Comparison of ENCODE assay signal across 10 cellular contexts in genomic region chr22:26648761-26649363, GRCh38. TPM values are rescaled to one million over a fixed set of nuclear protein-coding genes. Genes with fewer than 3 reads are reported as not detected.
DNase-seq lines count a peak whose midpoint lies in the region; ATAC-seq and TF ChIP-seq lines count a peak whose summit lies in the region.
"Had no signal": no experiment of that assay in that cellular context is flagged by ENCODE, and none has a peak within 500 bp of the region (broad histone marks: within the 10 kb centered on the region; RNA-seq: fewer than 3 reads in every experiment).

No MANE protein-coding gene starts in this region.

- H3K9me3 ChIP-seq in SK-N-SH, result no peaks in the 10 kb centered on the region
- no peaks in the 10 kb centered on the region for H3K9me3 ChIP-seq in iPS-15b (ENCODE audit: control insufficient read depth, insufficient read depth, low read length)
- H3K9me3 ChIP-seq in adrenal gland (replicated peaks in 1 of 3), result no peaks in the 10 kb centered on the region

- H3K9me2 ChIP-seq in SK-N-SH, result no peaks in the 10 kb centered on the region

- DNase-seq in CD1c-positive myeloid dendritic cell (ENCODE audit: extremely low spot score) (peak; percentile 50), GDM1 (lab: John Stamatoyannopoulos, UW) (peak; percentile 26), SK-N-SH (peak; percentile 41), iPS-NIHi7 (ENCODE audit: extremely low spot score) (no peak), adrenal gland (no peak), foreskin keratinocyte (no peak)

- WGBS in SK-N-SH (ENCODE audit: low lambda C conversion rate), result 86% methylated on average over 4 of the region's 4 CpGs
- 45 to 68% (median 47%) methylated on average over 4 of the region's 4 CpGs for WGBS in adrenal gland, 4 donors

- peak overlapping the region in 1 of 2 experiments; percentile 25; a peak in 1 of 4 replicates for H3K27ac ChIP-seq in SK-N-SH (ENCODE audit: low read depth in 2 of 2, low read length in 1 of 2)
- H3K27ac ChIP-seq in adrenal gland, result peak overlapping the region in 1 of 5 donors; percentile 52
- H3K27ac ChIP-seq in foreskin keratinocyte, result no peak overlapping the region
- H3K27ac ChIP-seq: SK-N-MC had no signal

- intact Hi-C loops in adrenal gland (cut with DNase I), result no loop called here

- peaks cover 32% of the 10 kb centered on the region for H3K27me3 ChIP-seq in SK-N-SH (ENCODE audit: insufficient read depth)
- no peaks in the 10 kb centered on the region for H3K27me3 ChIP-seq in iPS-15b (ENCODE audit: control insufficient read depth, insufficient read depth, low read length)
- peaks cover 6% of the 10 kb centered on the region for H3K27me3 ChIP-seq in adrenal gland
- peaks cover 74% of the 10 kb centered on the region for H3K27me3 ChIP-seq in foreskin keratinocyte

- no peak for ATAC-seq in GM19023 (IDR thresholded peaks at IDR 0.05; ENCODE audit: unreplicated experiment)
- no peak for ATAC-seq in foreskin keratinocyte

- H3K4me1 ChIP-seq in SK-N-SH (ENCODE audit: control insufficient read depth in 1 of 2, insufficient read depth in 2 of 2, low read depth in 1 of 2, low read length in 1 of 2) (peaks cover 10 to 36% of the 10 kb centered on the region in 2 experiments; a peak in 3 of 4 replicates), iPS-15b (ENCODE audit: control insufficient read depth, insufficient read depth, low read length) (peaks cover 41% of the 10 kb centered on the region), adrenal gland (replicated peaks in 1 of 2) (peaks cover 0 to 6% of the 10 kb centered on the region in 2 donors), foreskin keratinocyte (no peaks in the 10 kb centered on the region)

- no peak for TF ChIP-seq RAD21 in SK-N-SH (IDR thresholded peaks at IDR 0.05; ENCODE audit: low read length)

- no peak for TF ChIP-seq POLR2A in adrenal gland (IDR thresholded peaks at IDR 0.05)

- H3K4me2 ChIP-seq in SK-N-SH, result no peak overlapping the region

- no peak overlapping the region for H2AFZ ChIP-seq in SK-N-SH (ENCODE audit: low read depth)

- TF ChIP-seq CTCF in SK-N-SH (IDR thresholded peaks at IDR 0.05) (no peak), adrenal gland (IDR thresholded peaks at IDR 0.05) (no peak), foreskin keratinocyte (conservative IDR thresholded peaks at IDR 0.05) (no peak)

- no peaks in the 10 kb centered on the region for H3F3A ChIP-seq in SK-N-SH (replicated peaks; ENCODE audit: insufficient read depth)

- no peaks in the 10 kb centered on the region for H3K79me2 ChIP-seq in SK-N-SH (ENCODE audit: insufficient read depth)

- no peaks in the 10 kb centered on the region for H4K20me1 ChIP-seq in SK-N-SH (ENCODE audit: insufficient read depth)

- H3K36me3 ChIP-seq in SK-N-SH (replicated peaks in 1 of 2; ENCODE audit: control insufficient read depth in 1 of 2, insufficient read depth in 2 of 2, low read length in 1 of 2) (no peaks in the 10 kb centered on the region), iPS-15b (ENCODE audit: control insufficient read depth, insufficient read depth, low read length) (no peaks in the 10 kb centered on the region), adrenal gland (replicated peaks in 1 of 2) (no peaks in the 10 kb centered on the region)

- no peak for TF ChIP-seq EP300 in SK-N-SH (IDR thresholded peaks at IDR 0.05; ENCODE audit: borderline replicate concordance in 1 of 2, low read depth in 1 of 2, low read length in 1 of 2)

- CTCF ChIA-PET in SK-N-SH (lab: Yijun Ruan, JAX), result no interaction called here

- H3K4me3 ChIP-seq in SK-N-SH (ENCODE audit: low read depth in 2 of 2, low read length in 1 of 2), result no peak overlapping the region
- no peak overlapping the region for H3K4me3 ChIP-seq in iPS-15b (ENCODE audit: low read depth, low read length)
- no peak overlapping the region for H3K4me3 ChIP-seq in adrenal gland
- H3K4me3 ChIP-seq: SK-N-MC had no signal

- POLR2A ChIA-PET in SK-N-SH (lab: Yijun Ruan, JAX), result no interaction called here

- H3K9ac ChIP-seq in SK-N-SH (no peak overlapping the region), iPS-15b (ENCODE audit: low read depth, low read length) (peak overlapping the region; percentile 67)

TF ChIP-seq in SK-N-SH, 30 proteins besides CTCF, POLR2A, EP300 and RAD21:
- TF ChIP-seq SIN3A (IDR thresholded peaks at IDR 0.05; ENCODE audit: borderline replicate concordance, low read depth, low read length) (no peak), MXI1 (IDR thresholded peaks at IDR 0.05; ENCODE audit: low read depth, low read length) (peak; percentile 86), NRF1 (IDR thresholded peaks at IDR 0.05; ENCODE audit: low read depth, low read length) (no peak)

RNA-seq across cellular contexts. Expression of gene MIAT, which starts 8.5 kb away (rescaled TPM):
- 5.4 and 10.4 TPM in 2 replicates for polyA plus RNA-seq in SK-N-SH (2012; rRNA removed)
- polyA plus RNA-seq in SK-N-SH (2012; cell fraction: cytosol; rRNA removed), result 0.62 and 1.1 TPM in 2 replicates
- 44.1 and 55.9 TPM in 2 replicates for polyA plus RNA-seq in SK-N-SH (2012; cell fraction: nucleus; rRNA removed)
- 10 to 100 TPM in 2 of 8 donors, 1 to 10 TPM in 4, under 1 TPM in 2; 0.18 to 11.4 (median 1.5) TPM for total RNA-seq in adrenal gland
- polyA plus RNA-seq in adrenal gland, result 10 to 100 TPM in 1 of 3 donors, 1 to 10 TPM in 2; 4.6 to 23.9 (median 7.0) TPM
- total RNA-seq in foreskin keratinocyte, result 0.28 and 0.37 TPM in 2 replicates
- polyA plus RNA-seq in foreskin keratinocyte, result 0.02 and 0.04 TPM in 2 replicates

RNA-seq across cellular contexts. Expression of gene CRYBA4, which starts 27.1 kb away (rescaled TPM):
- polyA plus RNA-seq in SK-N-SH (2012; rRNA removed) (not detected in 2 replicates), adrenal gland (not detected), foreskin keratinocyte (not detected in 2 replicates)
- polyA plus RNA-seq in SK-N-SH (2012; cell fraction: cytosol; rRNA removed), result not detected in 2 replicates
- polyA plus RNA-seq in SK-N-SH (2012; cell fraction: nucleus; rRNA removed), result not detected in 2 replicates
- total RNA-seq in adrenal gland (not detected), foreskin keratinocyte (not detected in 2 replicates)
- total RNA-seq: pulmonary artery endothelial cell had no signal

RNA-seq across cellular contexts. Expression of gene CRYBB1, which starts 31.0 kb away (rescaled TPM):
- 0.05 TPM in 1 of 2 replicates, not detected in the other for polyA plus RNA-seq in SK-N-SH (2012; rRNA removed)
- polyA plus RNA-seq in SK-N-SH (2012; cell fraction: cytosol; rRNA removed), result 0.07 and 0.09 TPM in 2 replicates
- polyA plus RNA-seq in SK-N-SH (2012; cell fraction: nucleus; rRNA removed), result not detected in 2 replicates
- total RNA-seq in adrenal gland, result 1 to 10 TPM in 7 of 8 donors, under 1 TPM in 1; 0.72 to 2.6 (median 2.1) TPM
- polyA plus RNA-seq in adrenal gland, result 1 to 10 TPM in 1 of 3 donors, under 1 TPM in 2; 0.55 to 1.4 (median 0.88) TPM
- not detected in 2 replicates for total RNA-seq in foreskin keratinocyte
- polyA plus RNA-seq in foreskin keratinocyte, result not detected in 2 replicates
- total RNA-seq: pulmonary artery endothelial cell had no signal

RNA-seq across cellular contexts. Expression of gene TPST2, which starts 58.9 kb away (rescaled TPM):
- polyA plus RNA-seq in SK-N-SH (2012; rRNA removed) (52.3 and 58.4 TPM in 2 replicates), adrenal gland (10 to 100 TPM; 15.7 to 21.2 (median 17.7) TPM), foreskin keratinocyte (19.4 and 21.3 TPM in 2 replicates)
- polyA plus RNA-seq in SK-N-SH (2012; cell fraction: cytosol; rRNA removed), result 28.8 and 44.9 TPM in 2 replicates
- polyA plus RNA-seq in SK-N-SH (2012; cell fraction: nucleus; rRNA removed), result 45.7 and 64.7 TPM in 2 replicates
- total RNA-seq in adrenal gland (100 to 1,000 TPM in 1 of 8 donors, 10 to 100 TPM in 7; 29.5 to 167 (median 75.2) TPM), foreskin keratinocyte (20.7 and 25.1 TPM in 2 replicates)

Comparison
In these comparisons a context has a peak if more than half of its experiments do, and no peak if none do; other contexts are left out.
1. DNase-seq: peak in CD1c-positive myeloid dendritic cell (single experiment), GDM1 (single experiment) and SK-N-SH (single experiment); none in iPS-NIHi7 (single experiment), adrenal gland (0 of 7) and foreskin keratinocyte (0 of 2).